10 cellular contexts compared by ENCODE assay signal in the genomic region with DNA sequence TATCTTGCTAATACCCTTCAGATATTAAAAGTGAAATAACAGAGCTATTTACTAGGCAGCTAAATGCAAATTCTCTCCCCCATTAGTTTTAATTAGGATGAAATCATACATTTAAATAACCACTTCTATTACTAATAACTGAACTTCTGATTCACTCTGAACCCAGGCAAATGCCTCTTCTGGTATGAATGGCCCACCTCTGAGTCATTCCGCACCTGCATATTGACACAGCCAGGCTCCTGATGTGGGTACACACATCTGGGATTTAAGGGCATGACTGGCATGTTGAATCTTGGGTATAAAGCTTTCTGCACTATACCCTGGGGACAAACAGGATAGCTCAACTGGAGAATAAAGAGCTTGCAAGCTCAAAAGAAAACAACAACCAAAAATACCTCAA.
A peak's percentile ranks its signal among the peaks of the same experiment; 100 is the strongest.
DNase-seq lines count a peak whose midpoint lies in the region; ATAC-seq and TF ChIP-seq lines count a peak whose summit lies in the region.
"Had no signal": no experiment of that assay in that cellular context is flagged by ENCODE, and none has a peak within 500 bp of the region (broad histone marks: within the 10 kb centered on the region; RNA-seq: fewer than 3 reads in every experiment).

No MANE protein-coding gene starts in this region.

- POLR2A ChIA-PET in activated CD4-positive, alpha-beta memory T cell treated with anti-CD3 and anti-CD28 coated beads, Interleukin-2, amount 10 ng/mL, durations not matched to agents 7 days and 5 days (lab: Charles Lee) = no interaction called here

- H3K4me1 ChIP-seq in left ventricle myocardium inferior = peaks cover 28% of the 10 kb centered on the region

- no peaks in the 10 kb centered on the region for H3K27me3 Mint-ChIP-seq in activated CD4-positive, alpha-beta memory T cell treated with anti-CD3 and anti-CD28 coated beads, Interleukin-2, amount 10 ng/mL, durations not matched to agents 7 days and 5 days
- H3K27me3 Mint-ChIP-seq in stimulated activated naive CD8-positive, alpha-beta T cell treated with anti-CD3 and anti-CD28 coated beads, Interleukin-15, amount 100 ng/mL, for 72 hours = no peaks in the 10 kb centered on the region
- H3K27me3 Mint-ChIP-seq in activated T-helper 1 cell treated with anti-CD3 and anti-CD28 coated beads, Interleukin-12 subunit alpha, Interleukin-12 subunit beta, Interleukin-2, Interleukin-4 antibody, amounts not matched to agents 30 ng/mL and 10 ng/mL and 1 ng/mL, durations not matched to agents 14 hours and 24 hours and 36 hours (ENCODE audit: insufficient read depth) = peaks cover 2% of the 10 kb centered on the region
- peaks cover 0 to 3% (median 0%) of the 10 kb centered on the region in 3 donors for H3K27me3 Mint-ChIP-seq in immature natural killer cell (ENCODE audit: low read depth in 3 of 3)

- DNase-seq in left ventricle myocardium inferior (no peak), Right ventricle myocardium inferior (ENCODE audit: missing footprints) (no peak), WERI-Rb-1 (no peak), immature natural killer cell (no peak)
- peak; percentile 16 for DNase-seq in activated CD4-positive, alpha-beta memory T cell treated with anti-CD3 and anti-CD28 coated beads, Interleukin-2, amount 10 ng/mL, durations not matched to agents 7 days and 5 days
- peak; percentile 4 to 46 for DNase-seq in stimulated activated naive CD8-positive, alpha-beta T cell treated with anti-CD3 and anti-CD28 coated beads, Interleukin-15, amount 100 ng/mL, for 72 hours
- DNase-seq in activated T-helper 1 cell treated with anti-CD3 and anti-CD28 coated beads, Interleukin-12 subunit alpha, Interleukin-12 subunit beta, Interleukin-2, Interleukin-4 antibody, amounts not matched to agents 30 ng/mL and 10 ng/mL and 1 ng/mL, durations not matched to agents 14 hours and 24 hours and 36 hours (ENCODE audit: low spot score) = no peak
- DNase-seq: lower lobe of right lung had no signal

- intact Hi-C loops in left ventricle myocardium inferior (cut with micrococcal nuclease) = no loop called here
- intact Hi-C loops in Right ventricle myocardium inferior (cut with DNase I) = no loop called here
- intact Hi-C loops in activated T-helper 1 cell treated with anti-CD3 and anti-CD28 coated beads, Interleukin-12 subunit alpha, Interleukin-12 subunit beta, Interleukin-2, Interleukin-4 antibody, amounts not matched to agents 30 ng/mL and 10 ng/mL and 1 ng/mL, durations not matched to agents 14 hours and 24 hours and 36 hours (cut with micrococcal nuclease) = no loop called here

- no peaks in the 10 kb centered on the region for H3K9me3 Mint-ChIP-seq in activated CD4-positive, alpha-beta memory T cell treated with anti-CD3 and anti-CD28 coated beads, Interleukin-2, amount 10 ng/mL, durations not matched to agents 7 days and 5 days
- no peaks in the 10 kb centered on the region for H3K9me3 Mint-ChIP-seq in stimulated activated naive CD8-positive, alpha-beta T cell treated with anti-CD3 and anti-CD28 coated beads, Interleukin-15, amount 100 ng/mL, for 72 hours
- no peaks in the 10 kb centered on the region for H3K9me3 Mint-ChIP-seq in activated T-helper 1 cell treated with anti-CD3 and anti-CD28 coated beads, Interleukin-12 subunit alpha, Interleukin-12 subunit beta, Interleukin-2, Interleukin-4 antibody, amounts not matched to agents 30 ng/mL and 10 ng/mL and 1 ng/mL, durations not matched to agents 14 hours and 24 hours and 36 hours
- no peaks in the 10 kb centered on the region for H3K9me3 Mint-ChIP-seq in immature natural killer cell

- ATAC-seq in Right ventricle myocardium inferior (no peak), HG02938 (IDR thresholded peaks at IDR 0.05; ENCODE audit: unreplicated experiment) (peak; percentile 78)
- ATAC-seq in stimulated activated naive CD8-positive, alpha-beta T cell treated with anti-CD3 and anti-CD28 coated beads, Interleukin-15, amount 100 ng/mL, for 72 hours = peak; percentile 87

- H3K36me3 Mint-ChIP-seq in activated CD4-positive, alpha-beta memory T cell treated with anti-CD3 and anti-CD28 coated beads, Interleukin-2, amount 10 ng/mL, durations not matched to agents 7 days and 5 days (ENCODE audit: low read depth) = no peaks in the 10 kb centered on the region
- no peaks in the 10 kb centered on the region for H3K36me3 Mint-ChIP-seq in activated T-helper 1 cell treated with anti-CD3 and anti-CD28 coated beads, Interleukin-12 subunit alpha, Interleukin-12 subunit beta, Interleukin-2, Interleukin-4 antibody, amounts not matched to agents 30 ng/mL and 10 ng/mL and 1 ng/mL, durations not matched to agents 14 hours and 24 hours and 36 hours (ENCODE audit: low read depth)
- H3K36me3 Mint-ChIP-seq in immature natural killer cell = no peaks in the 10 kb centered on the region

- H3K4me3 ChIP-seq in left ventricle myocardium inferior (no peak overlapping the region), WERI-Rb-1 (ENCODE audit: low read depth, low read length) (no peak overlapping the region)
- H3K4me3 ChIP-seq: lower lobe of right lung, thoracic aorta had no signal

- CTCF ChIA-PET in activated CD4-positive, alpha-beta memory T cell treated with anti-CD3 and anti-CD28 coated beads, Interleukin-2, amount 10 ng/mL, durations not matched to agents 7 days and 5 days (lab: Charles Lee) = no interaction called here

- H3K9me3 ChIP-seq in left ventricle myocardium inferior (replicated peaks) (no peaks in the 10 kb centered on the region), WERI-Rb-1 (ENCODE audit: severe bottlenecking) (no peaks in the 10 kb centered on the region)
- H3K9me3 ChIP-seq: lower lobe of right lung, thoracic aorta had no signal

- H3K27ac Mint-ChIP-seq in activated CD4-positive, alpha-beta memory T cell treated with anti-CD3 and anti-CD28 coated beads, Interleukin-2, amount 10 ng/mL, durations not matched to agents 7 days and 5 days = no peak overlapping the region
- H3K27ac Mint-ChIP-seq in stimulated activated naive CD8-positive, alpha-beta T cell treated with anti-CD3 and anti-CD28 coated beads, Interleukin-15, amount 100 ng/mL, for 72 hours = no peak overlapping the region
- H3K27ac Mint-ChIP-seq in activated T-helper 1 cell treated with anti-CD3 and anti-CD28 coated beads, Interleukin-12 subunit alpha, Interleukin-12 subunit beta, Interleukin-2, Interleukin-4 antibody, amounts not matched to agents 30 ng/mL and 10 ng/mL and 1 ng/mL, durations not matched to agents 14 hours and 24 hours and 36 hours = no peak overlapping the region
- H3K27ac Mint-ChIP-seq in immature natural killer cell = no peak overlapping the region

- no peaks in the 10 kb centered on the region for H3K36me3 ChIP-seq in left ventricle myocardium inferior
- H3K36me3 ChIP-seq in WERI-Rb-1 = no peaks in the 10 kb centered on the region
- H3K36me3 ChIP-seq: lower lobe of right lung, thoracic aorta had no signal

- peak overlapping the region; percentile 16 for H3K27ac ChIP-seq in left ventricle myocardium inferior (replicated peaks)
- no peak overlapping the region; the same call in 1 of the 2 replicates for H3K27ac ChIP-seq in WERI-Rb-1
- H3K27ac ChIP-seq: lower lobe of right lung, thoracic aorta had no signal

- H3K27me3 ChIP-seq in left ventricle myocardium inferior (ENCODE audit: low read depth) (no peaks in the 10 kb centered on the region), WERI-Rb-1 (ENCODE audit: insufficient read depth, low read depth, severe bottlenecking) (no peaks in the 10 kb centered on the region)

- TF ChIP-seq CTCF in left ventricle myocardium inferior (IDR thresholded peaks at IDR 0.05; ENCODE audit: borderline replicate concordance) = no peak
- TF ChIP-seq CTCF in WERI-Rb-1 (IDR thresholded peaks at IDR 0.05; ENCODE audit: low read depth, low read length) = no peak

- no peak overlapping the region for H3K4me3 Mint-ChIP-seq in activated CD4-positive, alpha-beta memory T cell treated with anti-CD3 and anti-CD28 coated beads, Interleukin-2, amount 10 ng/mL, durations not matched to agents 7 days and 5 days
- H3K4me3 Mint-ChIP-seq in stimulated activated naive CD8-positive, alpha-beta T cell treated with anti-CD3 and anti-CD28 coated beads, Interleukin-15, amount 100 ng/mL, for 72 hours = no peak overlapping the region
- H3K4me3 Mint-ChIP-seq in activated T-helper 1 cell treated with anti-CD3 and anti-CD28 coated beads, Interleukin-12 subunit alpha, Interleukin-12 subunit beta, Interleukin-2, Interleukin-4 antibody, amounts not matched to agents 30 ng/mL and 10 ng/mL and 1 ng/mL, durations not matched to agents 14 hours and 24 hours and 36 hours = no peak overlapping the region
- H3K4me3 Mint-ChIP-seq in immature natural killer cell = no peak overlapping the region

- H3K4me1 Mint-ChIP-seq in activated CD4-positive, alpha-beta memory T cell treated with anti-CD3 and anti-CD28 coated beads, Interleukin-2, amount 10 ng/mL, durations not matched to agents 7 days and 5 days = peaks cover 14% of the 10 kb centered on the region
- H3K4me1 Mint-ChIP-seq in stimulated activated naive CD8-positive, alpha-beta T cell treated with anti-CD3 and anti-CD28 coated beads, Interleukin-15, amount 100 ng/mL, for 72 hours = peaks cover 22% of the 10 kb centered on the region
- H3K4me1 Mint-ChIP-seq in activated T-helper 1 cell treated with anti-CD3 and anti-CD28 coated beads, Interleukin-12 subunit alpha, Interleukin-12 subunit beta, Interleukin-2, Interleukin-4 antibody, amounts not matched to agents 30 ng/mL and 10 ng/mL and 1 ng/mL, durations not matched to agents 14 hours and 24 hours and 36 hours (ENCODE audit: low read depth) = no peaks in the 10 kb centered on the region
- peaks cover 10 to 17% of the 10 kb centered on the region in 2 donors for H3K4me1 Mint-ChIP-seq in immature natural killer cell

Comparison
In these comparisons a context has a peak if more than half of its experiments do, and no peak if none do; other contexts are left out.
1. DNase-seq: peak in activated CD4-positive, alpha-beta memory T cell treated with anti-CD3 and anti-CD28 coated beads, Interleukin-2, amount 10 ng/mL, durations not matched to agents 7 days and 5 days (single experiment) and stimulated activated naive CD8-positive, alpha-beta T cell treated with anti-CD3 and anti-CD28 coated beads, Interleukin-15, amount 100 ng/mL, for 72 hours (2 of 2); none in left ventricle myocardium inferior (single experiment), Right ventricle myocardium inferior (single experiment), WERI-Rb-1 (single experiment), activated T-helper 1 cell treated with anti-CD3 and anti-CD28 coated beads, Interleukin-12 subunit alpha, Interleukin-12 subunit beta, Interleukin-2, Interleukin-4 antibody, amounts not matched to agents 30 ng/mL and 10 ng/mL and 1 ng/mL, durations not matched to agents 14 hours and 24 hours and 36 hours (single experiment) and immature natural killer cell (0 of 3).